19 cellular contexts compared by ENCODE assay signal in the genomic region with DNA sequence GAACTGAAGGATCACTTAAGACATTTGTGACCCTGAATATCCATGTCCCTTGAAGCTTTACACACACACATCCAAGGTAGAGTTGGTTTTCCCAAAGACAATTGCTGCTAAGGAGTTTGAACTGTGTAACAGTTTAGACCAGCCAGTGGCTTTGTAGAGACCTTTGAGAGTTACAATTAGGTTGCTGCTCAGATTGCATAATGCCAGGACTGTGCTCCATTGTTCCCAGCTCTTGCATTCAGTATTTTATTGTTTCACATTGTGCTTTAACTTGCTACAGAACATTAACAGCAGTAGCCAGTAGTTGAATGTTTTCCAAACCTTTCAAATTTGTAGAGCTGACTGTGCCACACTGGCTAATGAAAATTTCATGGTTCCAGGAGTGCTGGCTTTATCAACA. TPM values are rescaled to one million over a fixed set of nuclear protein-coding genes. Genes with fewer than 3 reads are reported as not detected.
DNase-seq lines count a peak whose midpoint lies in the region; ATAC-seq and TF ChIP-seq lines count a peak whose summit lies in the region.
"Had no signal": no experiment of that assay in that cellular context is flagged by ENCODE, and none has a peak within 500 bp of the region (broad histone marks: within the 10 kb centered on the region; RNA-seq: fewer than 3 reads in every experiment).

No MANE protein-coding gene starts in this region.

- in situ Hi-C loops in mammary epithelial cell (cut with MboI; ENCODE audit: low sequenced_read_pairs in 2 of 2), result no loop called here

- no peaks in the 10 kb centered on the region for H3K27me3 ChIP-seq in mammary epithelial cell (ENCODE audit: insufficient read depth, low read length)
- peaks cover 0 to 30% of the 10 kb centered on the region in 2 donors for H3K27me3 ChIP-seq in breast epithelium
- no peaks in the 10 kb centered on the region for H3K27me3 ChIP-seq in body of pancreas
- no peaks in the 10 kb centered on the region for H3K27me3 ChIP-seq in testis
- H3K27me3 ChIP-seq: MG63, upper lobe of right lung had no signal

- H3K79me2 ChIP-seq in mammary epithelial cell (ENCODE audit: insufficient read depth, low read length), result no peaks in the 10 kb centered on the region

- H3K4me3 ChIP-seq in mammary epithelial cell (replicated peaks in 1 of 3; ENCODE audit: insufficient read depth in 1 of 3, low read depth in 2 of 3, low read length in 3 of 3), result no peak overlapping the region
- no peak overlapping the region for H3K4me3 ChIP-seq in breast epithelium
- no peak overlapping the region for H3K4me3 ChIP-seq in body of pancreas
- no peak overlapping the region for H3K4me3 ChIP-seq in testis
- H3K4me3 ChIP-seq: MG63, skin epidermis, upper lobe of right lung had no signal

- intact Hi-C loops in mammary epithelial cell (cut with micrococcal nuclease) (no loop called here), breast epithelium (cut with DNase I; ENCODE audit: low total_unique reads) (no loop called here), body of pancreas (cut with DNase I) (no loop called here), testis (cut with DNase I; ENCODE audit: low total_unique reads) (no loop called here)

- H3K9ac ChIP-seq in mammary epithelial cell (ENCODE audit: insufficient read depth, low read length), result no peak overlapping the region

- no peak overlapping the region for H2AFZ ChIP-seq in mammary epithelial cell (ENCODE audit: low read depth, low read length)

- no peaks in the 10 kb centered on the region for H3K9me3 ChIP-seq in mammary epithelial cell (replicated peaks; ENCODE audit: insufficient read depth, low read length)
- no peaks in the 10 kb centered on the region for H3K9me3 ChIP-seq in breast epithelium
- H3K9me3 ChIP-seq in body of pancreas, result no peaks in the 10 kb centered on the region
- H3K9me3 ChIP-seq in testis, result no peaks in the 10 kb centered on the region
- H3K9me3 ChIP-seq: MG63, upper lobe of right lung had no signal

- no peaks in the 10 kb centered on the region for H4K20me1 ChIP-seq in mammary epithelial cell (ENCODE audit: insufficient read depth, low read length)

- H3K4me1 ChIP-seq in mammary epithelial cell (ENCODE audit: insufficient read depth, low read length) (no peaks in the 10 kb centered on the region), breast epithelium (no peaks in the 10 kb centered on the region), body of pancreas (no peaks in the 10 kb centered on the region), testis (no peaks in the 10 kb centered on the region)
- H3K4me1 ChIP-seq: upper lobe of right lung had no signal

- CTCF ChIA-PET in mammary epithelial cell (lab: Charles Lee; ENCODE audit: low non-redundant PET), result no interaction called here

- no peak overlapping the region for H3K4me2 ChIP-seq in mammary epithelial cell (ENCODE audit: insufficient read depth, low read depth, low read length)

- H3K27ac ChIP-seq in mammary epithelial cell (ENCODE audit: insufficient read depth, low read depth, low read length) (no peak overlapping the region), breast epithelium (peak overlapping the region in 1 of 2 donors; percentile 17), body of pancreas (no peak overlapping the region), testis (peak overlapping the region in 1 of 2 donors; percentile 24)
- H3K27ac ChIP-seq: skin epidermis, upper lobe of right lung had no signal

- dilution Hi-C loops in mammary epithelial cell (cut with HindIII; ENCODE audit: low sequenced_read_pairs), result no loop called here

- peak; percentile 30 for ATAC-seq in body of pancreas
- no peak for ATAC-seq in GM18907 (IDR thresholded peaks at IDR 0.05; ENCODE audit: unreplicated experiment)
- no peak for ATAC-seq in HG02610 (IDR thresholded peaks at IDR 0.05; ENCODE audit: unreplicated experiment)
- ATAC-seq: stimulated activated naive B cell treated with anti-CD40 and anti-IgM and Interleukin-4, amounts not matched to agents 10 μg/mL and 1 μg/mL and 100 μg/mL, for 72 hours; upper lobe of right lung had no signal

- no TSS peak for BruUV-seq in mammary epithelial cell (replicated peaks; lab: Mats Ljungman, UMichigan)

- no peak for TF ChIP-seq CTCF in mammary epithelial cell (conservative IDR thresholded peaks at IDR 0.05 in 1 of 2, IDR thresholded peaks at IDR 0.05 in 1 of 2; ENCODE audit: extremely low read depth in 1 of 2, insufficient read depth in 1 of 2, low read depth in 1 of 2, low read length in 2 of 2)
- TF ChIP-seq CTCF in breast epithelium (IDR thresholded peaks at IDR 0.05), result no peak
- no peak for TF ChIP-seq CTCF in body of pancreas (IDR thresholded peaks at IDR 0.05)
- TF ChIP-seq CTCF in testis (IDR thresholded peaks at IDR 0.05), result no peak

- TF ChIP-seq POLR2A in breast epithelium (IDR thresholded peaks at IDR 0.05), result no peak
- TF ChIP-seq POLR2A in body of pancreas (IDR thresholded peaks at IDR 0.05), result no peak
- TF ChIP-seq POLR2A in testis (IDR thresholded peaks at IDR 0.05), result no peak

- no peaks in the 10 kb centered on the region for H3K36me3 ChIP-seq in mammary epithelial cell (ENCODE audit: insufficient read depth, low read length)
- H3K36me3 ChIP-seq in breast epithelium, result no peaks in the 10 kb centered on the region
- H3K36me3 ChIP-seq in body of pancreas (replicated peaks in 1 of 2; ENCODE audit: insufficient read depth in 1 of 2, low read depth in 2 of 2), result no peaks in the 10 kb centered on the region
- H3K36me3 ChIP-seq in testis (ENCODE audit: low read depth, missing control alignments), result no peaks in the 10 kb centered on the region
- H3K36me3 ChIP-seq: MG63, upper lobe of right lung had no signal

- DNase-seq in mammary epithelial cell (peak; percentile 3), breast epithelium (ENCODE audit: low spot score in 2 of 2) (no peak), body of pancreas (no peak), inferior parietal cortex (ENCODE audit: extremely low spot score) (peak; percentile 26), testis (peak; percentile 40), DMS 273 (lab: John Stamatoyannopoulos, UW; ENCODE audit: unreplicated experiment) (no peak)
- DNase-seq: activated CD4-positive, alpha-beta T cell treated with anti-CD3 and anti-CD28 coated beads for 48 hours; CD4-positive, alpha-beta memory T cell; EL; GOT3; kidney; MG63; NCI-H2081; SHP77; stimulated activated naive B cell treated with anti-CD40 and anti-IgM and Interleukin-4, amounts not matched to agents 10 μg/mL and 1 μg/mL and 100 μg/mL, for 72 hours; upper lobe of right lung had no signal

RNA-seq across cellular contexts. Expression of a gene that starts 54.3 kb away (rescaled TPM):
- total RNA-seq in mammary epithelial cell (10 to 100 TPM; 15.8 to 21.6 TPM), breast epithelium (10 to 100 TPM; 23.0 to 56.5 (median 36.7) TPM), body of pancreas (10 to 100 TPM in 1 of 2 donors, 1 to 10 TPM in 1; 7.6 to 11.7 TPM), testis (100 to 1,000 TPM in 1 of 2 donors, 10 to 100 TPM in 1; 69.8 to 107 TPM)
- polyA plus RNA-seq in mammary epithelial cell (8.5 TPM), testis (ENCODE audit: insufficient read depth, low read depth, low replicate concordance) (60.8 TPM)
- polyA minus RNA-seq in mammary epithelial cell, result not detected

Comparison
In these comparisons a context has a peak if more than half of its experiments do, and no peak if none do; other contexts are left out.
1. DNase-seq: peak in mammary epithelial cell (single experiment), inferior parietal cortex (single experiment) and testis (single experiment); none in breast epithelium (0 of 2), body of pancreas (0 of 4) and DMS 273 (single experiment).